In the genomic region with DNA sequence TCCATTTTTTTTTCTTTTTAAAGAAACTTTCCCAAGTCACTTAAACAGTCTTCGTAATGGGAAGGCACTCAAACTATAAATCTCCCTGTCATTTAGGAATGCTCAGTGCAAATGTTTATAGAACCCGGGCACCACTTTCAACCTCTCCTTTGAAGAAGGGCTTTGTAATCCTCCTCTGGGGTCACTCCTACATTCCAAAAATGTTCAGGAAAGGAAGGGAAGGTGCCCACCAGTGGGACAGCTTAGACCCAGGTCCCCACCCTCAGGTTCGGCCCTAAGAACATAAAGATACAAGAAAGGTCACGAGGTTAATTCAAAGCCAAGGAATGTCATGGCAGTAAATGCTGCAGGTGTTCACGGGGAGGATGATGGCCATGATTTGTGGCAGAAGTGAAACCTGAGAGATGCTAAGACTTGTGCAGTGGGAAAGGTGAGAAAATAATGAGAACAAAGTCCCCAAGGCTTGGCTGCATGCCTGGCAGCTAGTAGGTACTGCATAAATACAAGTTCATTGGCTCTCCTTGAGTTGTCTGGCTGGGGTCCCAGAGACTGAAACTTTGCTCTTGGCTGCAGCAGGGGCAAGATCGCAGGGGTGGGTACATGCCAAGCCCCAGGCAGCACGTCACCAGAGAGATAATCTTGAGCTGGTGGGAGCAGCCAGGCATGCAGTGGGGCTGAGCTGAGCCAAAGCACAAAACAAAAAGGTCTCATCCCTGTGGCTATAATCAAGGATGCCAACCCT, we compare ENCODE assay signal across 11 cellular contexts. TPM values are rescaled to one million over a fixed set of nuclear protein-coding genes. Genes with fewer than 3 reads are reported as not detected.
DNase-seq lines count a peak whose midpoint lies in the region; ATAC-seq and TF ChIP-seq lines count a peak whose summit lies in the region.
"Had no signal": no experiment of that assay in that cellular context is flagged by ENCODE, and none has a peak within 500 bp of the region (broad histone marks: within the 10 kb centered on the region; RNA-seq: fewer than 3 reads in every experiment).

No MANE protein-coding gene starts in this region.

- H2AFZ ChIP-seq in HCT116 (ENCODE audit: low read depth, low read length, poor library complexity, severe bottlenecking) (peak overlapping the region; percentile 82), trophoblast cell (ENCODE audit: insufficient read depth, low read length, poor library complexity) (no peak overlapping the region)

- no peak overlapping the region for H3K23ac ChIP-seq in trophoblast cell (ENCODE audit: low read length)

- H3K18ac ChIP-seq in trophoblast cell (ENCODE audit: low read length) = peak overlapping the region; percentile 17

- peak overlapping the region; percentile 55 for H4K91ac ChIP-seq in trophoblast cell (ENCODE audit: low read depth, low read length)

- H3K9me2 ChIP-seq in HCT116 (ENCODE audit: insufficient read depth) = no peaks in the 10 kb centered on the region

- peak; percentile 48 for ATAC-seq in HCT116
- ATAC-seq in HG03460 (IDR thresholded peaks at IDR 0.05; ENCODE audit: unreplicated experiment) = no peak

- H3K27ac ChIP-seq in HCT116 (ENCODE audit: low read depth, low read length) (peak overlapping the region; percentile 81), cardiac muscle cell (peak overlapping the region; percentile 62), trophoblast cell (ENCODE audit: low read depth, low read length) (peak overlapping the region; percentile 69), ovary (no peak overlapping the region)

- TF ChIP-seq POLR2A in HCT116 (IDR thresholded peaks at IDR 0.05; ENCODE audit: borderline replicate concordance, extremely low read depth, insufficient read depth, insufficient read length) (no peak), ovary (IDR thresholded peaks at IDR 0.05) (no peak)

- H3K4ac ChIP-seq in trophoblast cell (ENCODE audit: low read depth, low read length) = peak overlapping the region; percentile 11

- H3K79me1 ChIP-seq in trophoblast cell (ENCODE audit: low read length) = peaks cover 49% of the 10 kb centered on the region

- peak overlapping the region; percentile 30 for H2AK5ac ChIP-seq in trophoblast cell (ENCODE audit: low read length)

- peak overlapping the region; percentile 58 for H2BK12ac ChIP-seq in trophoblast cell (ENCODE audit: low read length)

- DNase-seq in HCT116 (ENCODE audit: low read depth, low spot score) (no peak), NCI-H446 treated with DMSO at 0.1 percent for 48 hours (lab: John Stamatoyannopoulos, UW) (peak; percentile 68), cardiac muscle cell (ENCODE audit: low read depth in 1 of 2, low spot score in 1 of 2) (no peak), trophoblast cell (no peak), ovary (no peak), DMS153 treated with DMSO at 0.1 percent for 48 hours (lab: John Stamatoyannopoulos, UW; ENCODE audit: unreplicated experiment) (no peak)
- DNase-seq: effector memory CD4-positive, alpha-beta T cell; HCEC 1CT; midbrain; stimulated activated CD8-positive, alpha-beta memory T cell treated with anti-CD3 and anti-CD28 coated beads, Interleukin-4, amount 100 ng/mL, for 48 hours had no signal

- no peak overlapping the region for H4K12ac ChIP-seq in trophoblast cell (ENCODE audit: low read depth, low read length)

- no peaks in the 10 kb centered on the region for H3K79me2 ChIP-seq in HCT116 (ENCODE audit: insufficient read depth, low read length)
- peaks cover 13% of the 10 kb centered on the region for H3K79me2 ChIP-seq in trophoblast cell (ENCODE audit: control insufficient read depth, insufficient read depth, low read length, poor library complexity)

- no peak; the same call in 1 of the 2 replicates for TF ChIP-seq RAD21 in HCT116 (IDR thresholded peaks at IDR 0.05; ENCODE audit: low read depth)

- BruUV-seq in HCT116 (replicated peaks; lab: Mats Ljungman, UMichigan) = no TSS peak

- H3K4me1 ChIP-seq in HCT116 (ENCODE audit: control insufficient read depth in 1 of 2, insufficient read depth in 2 of 2, low read length in 2 of 2) = peaks cover 60 to 62% of the 10 kb centered on the region in 2 experiments
- peaks cover 14% of the 10 kb centered on the region for H3K4me1 ChIP-seq in cardiac muscle cell (ENCODE audit: low read depth)
- peaks cover 30 to 38% of the 10 kb centered on the region in 2 experiments for H3K4me1 ChIP-seq in trophoblast cell (ENCODE audit: control insufficient read depth in 1 of 2, insufficient read depth in 2 of 2, low read length in 2 of 2)
- H3K4me1 ChIP-seq in ovary (ENCODE audit: insufficient read depth) = peaks cover 3% of the 10 kb centered on the region

- H3K27me3 ChIP-seq in HCT116 (ENCODE audit: insufficient read depth, low read length) (no peaks in the 10 kb centered on the region), cardiac muscle cell (no peaks in the 10 kb centered on the region), trophoblast cell (ENCODE audit: insufficient read depth, low read length) (no peaks in the 10 kb centered on the region), ovary (no peaks in the 10 kb centered on the region)

- H3K9ac ChIP-seq in HCT116 (ENCODE audit: low read length) (peak overlapping the region; percentile 24), trophoblast cell (ENCODE audit: low read length) (no peak overlapping the region)

- TF ChIP-seq EP300 in ovary (IDR thresholded peaks at IDR 0.05) = no peak

- intact Hi-C loops in HCT116 (cut with micrococcal nuclease) = no loop called here
- intact Hi-C loops in ovary (cut with DNase I) = no loop called here

- TF ChIP-seq CTCF in HCT116 (IDR thresholded peaks at IDR 0.05 in 2 of 3, conservative IDR thresholded peaks at IDR 0.05 in 1 of 3; ENCODE audit: borderline replicate concordance in 1 of 3, insufficient read depth in 1 of 3, low read depth in 2 of 3, low read length in 2 of 3) (no peak), cardiac muscle cell (IDR thresholded peaks at IDR 0.05; ENCODE audit: low read depth, low read length) (no peak), ovary (IDR thresholded peaks at IDR 0.05) (no peak)

- H3K36me3 ChIP-seq in HCT116 (ENCODE audit: control insufficient read depth in 1 of 2, insufficient read depth in 2 of 2, low read length in 2 of 2) = no peaks in the 10 kb centered on the region
- no peaks in the 10 kb centered on the region for H3K36me3 ChIP-seq in cardiac muscle cell
- no peaks in the 10 kb centered on the region for H3K36me3 ChIP-seq in trophoblast cell (ENCODE audit: control insufficient read depth in 1 of 2, insufficient read depth in 2 of 2, low read length in 2 of 2)
- H3K36me3 ChIP-seq in ovary = no peaks in the 10 kb centered on the region

- peak overlapping the region; percentile 34 for H3K14ac ChIP-seq in trophoblast cell (ENCODE audit: low read length)

- H3K4me2 ChIP-seq in HCT116 (ENCODE audit: low read length) = peak overlapping the region; percentile 72
- H3K4me2 ChIP-seq in trophoblast cell (ENCODE audit: low read length) = no peak overlapping the region

- WGBS in trophoblast cell (ENCODE audit: extremely low coverage, insufficient coverage, insufficient read length) = no CpG with 5 or more reads among the region's 7 CpGs
- 46 to 62% (median 54%) methylated on average over 7 of the region's 7 CpGs for whole genome bisulfite sequencing in ovary, 3 donors

- POLR2A ChIA-PET in HCT116 (lab: Charles Lee) = interaction anchor here (0.7 to 5.0 kb wide), 8 partner anchors 10 to 92 kb away, joined by 3 to 63 read pairs (median 4); a partner anchor contains a TSS

- peak overlapping the region; percentile 5 for H4K8ac ChIP-seq in trophoblast cell (ENCODE audit: low read depth, low read length)

- no peaks in the 10 kb centered on the region for H3K9me3 ChIP-seq in HCT116 (ENCODE audit: control insufficient read depth in 1 of 2, insufficient read depth in 1 of 2, low read depth in 1 of 2, low read length in 2 of 2)
- H3K9me3 ChIP-seq in cardiac muscle cell (ENCODE audit: low read depth) = no peaks in the 10 kb centered on the region
- H3K9me3 ChIP-seq in trophoblast cell (ENCODE audit: insufficient read depth, low read depth, low read length) = no peaks in the 10 kb centered on the region
- H3K9me3 ChIP-seq in ovary = no peaks in the 10 kb centered on the region

- peak overlapping the region; percentile 12 for H2BK5ac ChIP-seq in trophoblast cell (ENCODE audit: low read depth, low read length, poor library complexity)

- CTCF ChIA-PET in HCT116 (lab: Charles Lee) = interaction anchor here (0.8 to 6.9 kb wide), 3 partner anchors 8 to 85 kb away, joined by 4 to 35 read pairs (median 16); no protein-coding TSS in a partner anchor

- H2BK120ac ChIP-seq in trophoblast cell (ENCODE audit: insufficient read depth, low read length, poor library complexity) = peak overlapping the region; percentile 46

- RAD21 ChIA-PET in HCT116 (lab: Charles Lee; ENCODE audit: low non-redundant PET in 1 of 2, low total read pairs in 2 of 2, uncharacterized antibody in 2 of 2, unreplicated experiment in 2 of 2) = interaction anchor here in 1 of 2 experiments (0.8 kb wide), 1 partner anchor 11 kb away, joined by 6 read pairs; no protein-coding TSS in a partner anchor

- H4K20me1 ChIP-seq in HCT116 (ENCODE audit: insufficient read depth) = no peaks in the 10 kb centered on the region

- H3K4me3 ChIP-seq in HCT116 (replicated peaks in 1 of 2; ENCODE audit: low read depth in 1 of 2, low read length in 2 of 2) (peak overlapping the region; percentile 9 to 14; a peak in 1 of 4 replicates), cardiac muscle cell (no peak overlapping the region), trophoblast cell (ENCODE audit: low read depth, low read length) (peak overlapping the region; percentile 0), ovary (no peak overlapping the region)

TF ChIP-seq in HCT116, 20 proteins besides CTCF, POLR2A, EP300 and RAD21 (continues in another document):
- TF ChIP-seq EZH2phosphoT487 (IDR thresholded peaks at IDR 0.05; ENCODE audit: borderline replicate concordance) (no peak), CEBPB (IDR thresholded peaks at IDR 0.05; ENCODE audit: low read depth) (no peak), EZH2 (IDR thresholded peaks at IDR 0.05) (no peak), SP1 (IDR thresholded peaks at IDR 0.05; ENCODE audit: low read depth) (peak; percentile 20; the same call in 1 of the 2 replicates), EGR1 (IDR thresholded peaks at IDR 0.05; ENCODE audit: low read depth) (no peak)

RNA-seq across cellular contexts. Expression of a gene that starts 21.1 kb away (rescaled TPM):
- total RNA-seq in HCT116 (2021; ENCODE audit: unreplicated experiment) (1,229 TPM), cardiac muscle cell (310 and 601 TPM in 2 replicates), ovary (1,000 to 10,000 TPM in 1 of 7 donors, 10 to 100 TPM in 4, 1 to 10 TPM in 2; 4.4 to 1,005 (median 64.8) TPM)
- polyA plus RNA-seq in HCT116 (2012) = 1,596 and 1,648 TPM in 2 replicates
- polyA plus RNA-seq in cardiac muscle cell (472 and 838 TPM in 2 replicates), ovary (10 to 100 TPM; 17.8 to 38.9 TPM)
- polyA plus RNA-seq in trophoblast cell (2013) = 4,184 and 4,236 TPM in 2 replicates

RNA-seq across cellular contexts. Expression of a gene that starts 36.3 kb away (rescaled TPM):
- total RNA-seq in HCT116 (2021; ENCODE audit: unreplicated experiment) = 809 TPM
- 589 and 640 TPM in 2 replicates for polyA plus RNA-seq in HCT116 (2012)
- 374 and 722 TPM in 2 replicates for total RNA-seq in cardiac muscle cell
- polyA plus RNA-seq in cardiac muscle cell = 50.0 and 81.5 TPM in 2 replicates
- 342 and 356 TPM in 2 replicates for polyA plus RNA-seq in trophoblast cell (2013)
- total RNA-seq in ovary = 1,000 to 10,000 TPM in 3 of 7 donors, 100 to 1,000 TPM in 4; 713 to 1,452 (median 896) TPM
- polyA plus RNA-seq in ovary = 100 to 1,000 TPM; 316 to 882 TPM

Comparison
In these comparisons a context has a peak if more than half of its experiments do, and no peak if none do; other contexts are left out.
1. H3K27ac ChIP-seq: peak in HCT116 (single experiment), cardiac muscle cell (single experiment) and trophoblast cell (single experiment); none in ovary (0 of 2).
2. H3K4me3 ChIP-seq: peak in HCT116 (2 of 2) and trophoblast cell (single experiment); none in cardiac muscle cell (single experiment) and ovary (single experiment).